In the genomic region with DNA sequence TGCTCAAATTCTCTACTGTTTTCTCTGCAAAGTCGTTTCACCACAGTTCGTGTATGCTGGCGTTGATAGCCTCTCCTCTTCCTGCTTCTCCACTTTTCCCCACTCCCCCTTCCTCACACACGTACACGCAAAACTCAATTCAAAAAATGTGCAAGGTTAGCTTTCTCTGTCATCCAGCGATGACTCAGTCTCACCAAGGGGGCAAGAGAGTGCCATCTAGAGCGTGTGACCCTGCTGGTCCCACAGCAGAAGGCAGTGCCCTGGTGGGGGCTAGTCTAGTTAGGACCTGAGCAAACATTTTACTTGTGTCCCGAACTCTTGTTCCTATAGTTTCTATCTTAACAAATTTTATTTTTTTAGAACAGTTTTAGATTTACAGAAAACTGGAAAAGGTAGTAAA, we compare ENCODE assay signal across 15 cellular contexts.
DNase-seq lines count a peak whose midpoint lies in the region; ATAC-seq and TF ChIP-seq lines count a peak whose summit lies in the region.
"Had no signal": no experiment of that assay in that cellular context is flagged by ENCODE, and none has a peak within 500 bp of the region (broad histone marks: within the 10 kb centered on the region; RNA-seq: fewer than 3 reads in every experiment).

No MANE protein-coding gene starts in this region.

- H3K4me3 Mint-ChIP-seq in T-helper 1 cell treated with Interleukin-12 subunit alpha and Interleukin-12 subunit beta and Interleukin-4 antibody, amounts not matched to agents 30 μg/mL and 1 μg/mL, for 36 hours = peak overlapping the region; percentile 22
- H3K4me3 Mint-ChIP-seq in stimulated activated naive CD8-positive, alpha-beta T cell treated with anti-CD3 and anti-CD28 coated beads, Interleukin-15, amount 100 ng/mL, for 72 hours = peak overlapping the region; percentile 60 to 62
- H3K4me3 Mint-ChIP-seq: activated B cell treated with CpG ODN at 0.5 μM for 24 hours, B cell had no signal

- peak overlapping the region; percentile 75 for H3K27ac Mint-ChIP-seq in T-helper 1 cell treated with Interleukin-12 subunit alpha and Interleukin-12 subunit beta and Interleukin-4 antibody, amounts not matched to agents 30 μg/mL and 1 μg/mL, for 36 hours
- H3K27ac Mint-ChIP-seq in stimulated activated naive CD8-positive, alpha-beta T cell treated with anti-CD3 and anti-CD28 coated beads, Interleukin-15, amount 100 ng/mL, for 72 hours = peak overlapping the region; percentile 23 to 78
- H3K27ac Mint-ChIP-seq: activated B cell treated with CpG ODN at 0.5 μM for 24 hours, B cell had no signal

- H3K4me1 Mint-ChIP-seq in T-helper 1 cell treated with Interleukin-12 subunit alpha and Interleukin-12 subunit beta and Interleukin-4 antibody, amounts not matched to agents 30 μg/mL and 1 μg/mL, for 36 hours (ENCODE audit: low read depth) = peaks cover 69% of the 10 kb centered on the region
- H3K4me1 Mint-ChIP-seq in stimulated activated naive CD8-positive, alpha-beta T cell treated with anti-CD3 and anti-CD28 coated beads, Interleukin-15, amount 100 ng/mL, for 72 hours = peaks cover 81% of the 10 kb centered on the region

- H3K27me3 ChIP-seq in brain microvascular endothelial cell (replicated peaks) = no peaks in the 10 kb centered on the region
- H3K27me3 ChIP-seq: adrenal gland, dorsolateral prefrontal cortex had no signal

- DNase-seq in stimulated activated CD4-positive, alpha-beta T cell treated with anti-CD3 and anti-CD28 coated beads, Interleukin-15, amount 100 ng/mL, for 24 hours = peak; percentile 65
- DNase-seq in stimulated activated CD4-positive, alpha-beta T cell treated with anti-CD3 and anti-CD28 coated beads, Interleukin-4, amount 100 ng/mL, for 24 hours = no peak
- peak; percentile 24 for DNase-seq in brain microvascular endothelial cell
- peak in 1 of 2 donors; percentile 42 for DNase-seq in stimulated activated naive CD8-positive, alpha-beta T cell treated with anti-CD3 and anti-CD28 coated beads, Interleukin-15, amount 100 ng/mL, for 72 hours
- no peak for DNase-seq in hypothalamus (lab: John Stamatoyannopoulos, UW)
- no peak for DNase-seq in HUDEP-2 (lab: John Stamatoyannopoulos, UW; ENCODE audit: unreplicated experiment in 76 of 76)
- DNase-seq: activated B cell treated with CpG ODN at 0.5 μM for 24 hours, adrenal gland, dorsolateral prefrontal cortex, NCI-H146, NCI-H526 treated with DMSO at 0.1 percent for 48 hours, SHP77 treated with DMSO at 0.1 percent for 48 hours had no signal

- H3K4me3 ChIP-seq in brain microvascular endothelial cell (ENCODE audit: low read depth, low read length) = no peak overlapping the region
- H3K4me3 ChIP-seq: adrenal gland, dorsolateral prefrontal cortex had no signal

- TF ChIP-seq CTCF in brain microvascular endothelial cell (IDR thresholded peaks at IDR 0.05; ENCODE audit: low read depth, low read length, missing control alignments) = no peak

- no peaks in the 10 kb centered on the region for H3K9me3 Mint-ChIP-seq in T-helper 1 cell treated with Interleukin-12 subunit alpha and Interleukin-12 subunit beta and Interleukin-4 antibody, amounts not matched to agents 30 μg/mL and 1 μg/mL, for 36 hours
- no peaks in the 10 kb centered on the region for H3K9me3 Mint-ChIP-seq in stimulated activated naive CD8-positive, alpha-beta T cell treated with anti-CD3 and anti-CD28 coated beads, Interleukin-15, amount 100 ng/mL, for 72 hours
- H3K9me3 Mint-ChIP-seq: activated B cell treated with CpG ODN at 0.5 μM for 24 hours had no signal

- in situ Hi-C loops in brain microvascular endothelial cell (cut with HindIII; ENCODE audit: low pct_ligation_motif_present, low sequenced_read_pairs) = loop anchor here (25.0 kb wide), 1 partner anchor 433 kb away; no protein-coding TSS in a partner anchor

- H3K27me3 Mint-ChIP-seq in T-helper 1 cell treated with Interleukin-12 subunit alpha and Interleukin-12 subunit beta and Interleukin-4 antibody, amounts not matched to agents 30 μg/mL and 1 μg/mL, for 36 hours (ENCODE audit: low read depth) = no peaks in the 10 kb centered on the region
- no peaks in the 10 kb centered on the region for H3K27me3 Mint-ChIP-seq in stimulated activated naive CD8-positive, alpha-beta T cell treated with anti-CD3 and anti-CD28 coated beads, Interleukin-15, amount 100 ng/mL, for 72 hours
- H3K27me3 Mint-ChIP-seq: activated B cell treated with CpG ODN at 0.5 μM for 24 hours, B cell had no signal

- ATAC-seq in stimulated activated naive CD8-positive, alpha-beta T cell treated with anti-CD3 and anti-CD28 coated beads, Interleukin-15, amount 100 ng/mL, for 72 hours = peak; percentile 88
- ATAC-seq in HG03280 (IDR thresholded peaks at IDR 0.05; ENCODE audit: unreplicated experiment) = no peak

- H3K36me3 ChIP-seq in brain microvascular endothelial cell (replicated peaks) = no peaks in the 10 kb centered on the region
- H3K36me3 ChIP-seq: adrenal gland had no signal

- peaks cover 32% of the 10 kb centered on the region for H3K36me3 Mint-ChIP-seq in T-helper 1 cell treated with Interleukin-12 subunit alpha and Interleukin-12 subunit beta and Interleukin-4 antibody, amounts not matched to agents 30 μg/mL and 1 μg/mL, for 36 hours (ENCODE audit: low read depth)

- H3K27ac ChIP-seq in brain microvascular endothelial cell = no peak overlapping the region
- H3K27ac ChIP-seq: adrenal gland, dorsolateral prefrontal cortex had no signal

Comparison
In these comparisons a context has a peak if more than half of its experiments do, and no peak if none do; other contexts are left out.
1. DNase-seq: peak in stimulated activated CD4-positive, alpha-beta T cell treated with anti-CD3 and anti-CD28 coated beads, Interleukin-15, amount 100 ng/mL, for 24 hours (single experiment) and brain microvascular endothelial cell (single experiment); none in stimulated activated CD4-positive, alpha-beta T cell treated with anti-CD3 and anti-CD28 coated beads, Interleukin-4, amount 100 ng/mL, for 24 hours (single experiment), hypothalamus (0 of 51) and HUDEP-2 (0 of 76).